Comparison of ENCODE assay signal across 8 cellular contexts in genomic region chr5:56910123-56910951, GRCh38. TPM values are rescaled to one million over a fixed set of nuclear protein-coding genes. Genes with fewer than 3 reads are reported as not detected.
DNase-seq lines count a peak whose midpoint lies in the region; ATAC-seq and TF ChIP-seq lines count a peak whose summit lies in the region.

No MANE protein-coding gene starts in this region.

- no peaks in the 10 kb centered on the region for H3K36me3 ChIP-seq in DND-41 (ENCODE audit: insufficient read depth, low read length)
- H3K36me3 ChIP-seq in brain microvascular endothelial cell (replicated peaks) = no peaks in the 10 kb centered on the region
- H3K36me3 ChIP-seq in kidney epithelial cell (ENCODE audit: control insufficient read depth, insufficient read depth, low read length) = no peaks in the 10 kb centered on the region

- no peaks in the 10 kb centered on the region for H3K9me3 ChIP-seq in DND-41 (ENCODE audit: insufficient read depth, low read length, severe bottlenecking)

- H3K79me2 ChIP-seq in DND-41 (ENCODE audit: insufficient read depth, low read length) = no peaks in the 10 kb centered on the region

- peak overlapping the region; percentile 89 for H3K4me2 ChIP-seq in DND-41 (ENCODE audit: insufficient read depth, low read length)

- peaks cover 25% of the 10 kb centered on the region for H3K4me1 ChIP-seq in DND-41 (ENCODE audit: insufficient read depth, low read length)

- no peaks in the 10 kb centered on the region for H4K20me1 ChIP-seq in DND-41 (ENCODE audit: insufficient read depth, low read length)

- ATAC-seq in DND-41 (ENCODE audit: insufficient read depth, low read depth) = peak; percentile 30
- peak; percentile 14 for ATAC-seq in GM21367 (IDR thresholded peaks at IDR 0.05; ENCODE audit: unreplicated experiment)
- ATAC-seq in HG03571 (IDR thresholded peaks at IDR 0.05; ENCODE audit: unreplicated experiment) = peak; percentile 18

- H2AFZ ChIP-seq in DND-41 (ENCODE audit: low read depth, low read length) = peak overlapping the region; percentile 93

- H3K4me3 ChIP-seq in DND-41 (ENCODE audit: low read depth in 1 of 2, low read length in 2 of 2) (peak overlapping the region; percentile 69 to 76), brain microvascular endothelial cell (ENCODE audit: low read depth, low read length) (peak overlapping the region; percentile 74), kidney epithelial cell (ENCODE audit: low read depth, low read length) (peak overlapping the region; percentile 54)

- H3K27me3 ChIP-seq in DND-41 (ENCODE audit: insufficient read depth, low read length, poor library complexity) = no peaks in the 10 kb centered on the region
- H3K27me3 ChIP-seq in brain microvascular endothelial cell (replicated peaks) = no peaks in the 10 kb centered on the region
- no peaks in the 10 kb centered on the region for H3K27me3 ChIP-seq in kidney epithelial cell (ENCODE audit: control insufficient read depth, insufficient read depth, low read length)

- TF ChIP-seq CTCF in DND-41 (IDR thresholded peaks at IDR 0.05; ENCODE audit: borderline replicate concordance, extremely low read depth, low read length, poor library complexity, severe bottlenecking) (no peak), brain microvascular endothelial cell (IDR thresholded peaks at IDR 0.05; ENCODE audit: low read depth, low read length, missing control alignments) (no peak), kidney epithelial cell (IDR thresholded peaks at IDR 0.05; ENCODE audit: insufficient read depth, low read length, poor library complexity, severe bottlenecking) (no peak)

- peak overlapping the region; percentile 73 for H3K9ac ChIP-seq in DND-41 (ENCODE audit: low read depth, low read length)

- in situ Hi-C loops in brain microvascular endothelial cell (cut with HindIII; ENCODE audit: low pct_ligation_motif_present, low sequenced_read_pairs) = loop anchor here (25.0 kb wide), 1 partner anchor 352 kb away; no protein-coding TSS in a partner anchor

- no peak for DNase-seq in DND-41
- peak; percentile 48 to 53 for DNase-seq in SHP77 (lab: John Stamatoyannopoulos, UW)
- no peak for DNase-seq in brain microvascular endothelial cell
- DNase-seq in kidney epithelial cell (ENCODE audit: low read depth) = no peak
- peak; percentile 41 for DNase-seq in stimulated activated CD4-positive, alpha-beta T cell treated with anti-CD3 and anti-CD28 coated beads, Interleukin-4, amount 100 ng/mL, for 1 hour
- DNase-seq in GM19240 (ENCODE audit: insufficient read length, low spot score) = no peak

- peak overlapping the region; percentile 88 for H3K27ac ChIP-seq in DND-41 (ENCODE audit: low read length)
- peak overlapping the region; percentile 96 for H3K27ac ChIP-seq in brain microvascular endothelial cell

RNA-seq across cellular contexts. Expression of gene SETD9, which starts 0.9 kb away (rescaled TPM):
- 23.8 and 25.3 TPM in 2 replicates for total RNA-seq in kidney epithelial cell

RNA-seq across cellular contexts. Expression of gene MIER3, which starts 41.6 kb away (rescaled TPM):
- total RNA-seq in kidney epithelial cell = 13.5 and 18.1 TPM in 2 replicates

Comparison
In these comparisons a context has a peak if more than half of its experiments do, and no peak if none do; other contexts are left out.
1. DNase-seq: peak in SHP77 (2 of 2) and stimulated activated CD4-positive, alpha-beta T cell treated with anti-CD3 and anti-CD28 coated beads, Interleukin-4, amount 100 ng/mL, for 1 hour (single experiment); none in DND-41 (single experiment), brain microvascular endothelial cell (single experiment), kidney epithelial cell (single experiment) and GM19240 (single experiment).
2. Peak in every context shown above with its lines, with median percentiles within 50 percentile points of each other: ATAC-seq and H3K4me3 ChIP-seq.